26 cellular contexts compared by ENCODE assay signal in genomic region chr19:51916167-51916566, GRCh38.
"Had no signal": no experiment of that assay in that cellular context is flagged by ENCODE, and none has a peak within 500 bp of the region (broad histone marks: within the 10 kb centered on the region; RNA-seq: fewer than 3 reads in every experiment).

No MANE protein-coding gene starts in this region.

- H3K4me3 ChIP-seq: ascending aorta, body of pancreas, SJSA1 had no signal

- H3K4me1 ChIP-seq: ascending aorta, body of pancreas, SJSA1 had no signal

- ATAC-seq: activated CD8-positive, alpha-beta T cell treated with anti-CD3 and anti-CD28 coated beads, Interleukin-2, amount 10 ng/mL, durations not matched to agents 7 days and 5 days; body of pancreas; Panc1; SK-N-SH treated with all-trans-retinoic acid at 6 μM for 48 hours; WTC11 had no signal

- H3K36me3 ChIP-seq: ascending aorta, SJSA1 had no signal

- H3K27me3 ChIP-seq: ascending aorta, body of pancreas, SJSA1 had no signal

- H3K27ac ChIP-seq: ascending aorta, body of pancreas, SJSA1 had no signal

- DNase-seq: activated CD4-positive, alpha-beta T cell treated with anti-CD3 and anti-CD28 coated beads for 48 hours; activated CD4-positive, alpha-beta T cell treated with anti-CD3 and anti-CD28 coated beads, Interleukin-2, amount 50 U/mL, for 4 hours; activated CD4-positive, CD25-positive, alpha-beta regulatory T cell treated with anti-CD3 and anti-CD28 coated beads, Interleukin-2, amount 50 U/mL, for 72 hours; activated CD8-positive, alpha-beta memory T cell treated with anti-CD3 and anti-CD28 coated beads, Interleukin-2, amount 50 U/mL, for 48 hours; activated CD8-positive, alpha-beta T cell treated with anti-CD3 and anti-CD28 coated beads, Interleukin-2, amount 10 ng/mL, durations not matched to agents 7 days and 5 days; activated T-cell treated with anti-CD3 and anti-CD28 coated beads, Interleukin-2, amount 50 U/mL, for 1 hour; amniotic stem cell; body of pancreas; central memory CD4-positive, alpha-beta T cell; KG1; NCI-H1092 treated with DMSO at 0.1 percent for 48 hours; NCI-H1417 treated with DMSO at 0.1 percent for 48 hours; NCI-H1694; NCI-H2029; NCI-H2107; NCI-H2171 treated with DMSO at 0.1 percent for 48 hours; NCI-H226; NCI-H526; NCI-H774; SHP77; SW 1271 had no signal
